ENCODE assay signal across 1 cellular context in genomic region chr5:6713274-6714181, GRCh38.
TF ChIP-seq lines count a peak whose summit lies in the region.

Gene TENT4A (plus strand): TSS chr5:6713432. CDS start chr5:6713984, 552 bp downstream.

TF ChIP-seq in K562, 482 proteins besides CTCF, POLR2A, EP300 and RAD21 (continued from another document and continues in another):
- TF ChIP-seq UBTF (IDR thresholded peaks at IDR 0.05; ENCODE audit: borderline replicate concordance in 1 of 2, low read depth in 2 of 2, low read length in 2 of 2) (no peak), TFAM (CRISPR knock-in tag; conservative IDR thresholded peaks at IDR 0.05) (no peak), ZNF445 (CRISPR knock-in tag; IDR thresholded peaks at IDR 0.05; ENCODE audit: low read depth) (no peak), HMGXB4 (CRISPR knock-in tag; IDR thresholded peaks at IDR 0.05) (no peak), MLX (CRISPR knock-in tag; conservative IDR thresholded peaks at IDR 0.05) (no peak), POU5F1 (IDR thresholded peaks at IDR 0.05; ENCODE audit: borderline replicate concordance, low read depth, low read length, partially characterized antibody) (no peak), ESRRB (CRISPR knock-in tag; IDR thresholded peaks at IDR 0.05; ENCODE audit: borderline replicate concordance) (no peak), BHLHE40 (IDR thresholded peaks at IDR 0.05; ENCODE audit: low read length) (peak; percentile 24; the same call in 1 of the 2 replicates), ZNF511 (CRISPR knock-in tag; IDR thresholded peaks at IDR 0.05) (no peak), OTX1 (CRISPR knock-in tag; IDR thresholded peaks at IDR 0.05) (no peak), E2F1 (CRISPR knock-in tag; IDR thresholded peaks at IDR 0.05) (no peak), FOXK1 (CRISPR knock-in tag; IDR thresholded peaks at IDR 0.05; ENCODE audit: borderline replicate concordance) (no peak), DACH1 (IDR thresholded peaks at IDR 0.05; ENCODE audit: partially characterized antibody) (no peak), NEUROD1 (IDR thresholded peaks at IDR 0.05; ENCODE audit: borderline replicate concordance, low read depth, low read length, partially characterized antibody) (no peak), SRSF7 (optimal IDR thresholded peaks at IDR 0.05; ENCODE audit: low read depth, low read length) (no peak), CTBP1 (IDR thresholded peaks at IDR 0.05; ENCODE audit: borderline replicate concordance) (peak; percentile 50; the same call in 1 of the 2 replicates), SAFB (IDR thresholded peaks at IDR 0.05; ENCODE audit: borderline replicate concordance, low read depth, low read length) (peak; percentile 83), ZNF41 (CRISPR knock-in tag; conservative IDR thresholded peaks at IDR 0.05) (no peak), KDM5B (IDR thresholded peaks at IDR 0.05; ENCODE audit: insufficient replicate concordance, low read depth, low read length) (peak; percentile 20), YBX1 (IDR thresholded peaks at IDR 0.05) (no peak), ZBTB5 (IDR thresholded peaks at IDR 0.05) (no peak), NR2C1 (IDR thresholded peaks at IDR 0.05) (no peak), NR2C1 (tag; IDR thresholded peaks at IDR 0.05) (no peak), HDAC8 (tag; IDR thresholded peaks at IDR 0.05) (no peak), GTF2B (IDR thresholded peaks at IDR 0.05; ENCODE audit: extremely low read depth, insufficient read length) (no peak), U2AF2 (optimal IDR thresholded peaks at IDR 0.05; ENCODE audit: low read depth, low read length) (no peak), L3MBTL2 (IDR thresholded peaks at IDR 0.05) (no peak), SIN3A (IDR thresholded peaks at IDR 0.05; ENCODE audit: borderline replicate concordance in 2 of 2, control insufficient read depth in 1 of 2, low read depth in 2 of 2, low read length in 2 of 2) (0 out of 4 replicates have a peak, but pooled peaks of 1 of the 2 experiments have one; percentile 30), ARID1B (IDR thresholded peaks at IDR 0.05) (no peak), HDAC6 (IDR thresholded peaks at IDR 0.05; ENCODE audit: low read depth, low read length) (no peak), ZNF444 (CRISPR knock-in tag; IDR thresholded peaks at IDR 0.05) (no peak), EGR1 (conservative IDR thresholded peaks at IDR 0.05) (peak; percentile 35), SNIP1 (IDR thresholded peaks at IDR 0.05; ENCODE audit: low read depth) (no peak), PTRF (tag; IDR thresholded peaks at IDR 0.05) (no peak), SMAD1 (IDR thresholded peaks at IDR 0.05; ENCODE audit: low read depth, low read length, partially characterized antibody) (no peak), HMG20A (CRISPR knock-in tag; conservative IDR thresholded peaks at IDR 0.05) (no peak), ARHGAP35 (IDR thresholded peaks at IDR 0.05; ENCODE audit: partially characterized antibody) (no peak), BCLAF1 (IDR thresholded peaks at IDR 0.05; ENCODE audit: borderline replicate concordance in 1 of 2, control insufficient read depth in 1 of 2, low read depth in 2 of 2, low read length in 1 of 2) (no peak), ZKSCAN1 (IDR thresholded peaks at IDR 0.05; ENCODE audit: low read depth, low read length) (peak; percentile 2; the same call in 1 of the 2 replicates), VEZF1 (CRISPR knock-in tag; IDR thresholded peaks at IDR 0.05) (peak; percentile 90), HNRNPL (IDR thresholded peaks at IDR 0.05; ENCODE audit: low read depth, low read length) (no peak), CBX1 (IDR thresholded peaks at IDR 0.05; ENCODE audit: low read depth) (no peak), PML (IDR thresholded peaks at IDR 0.05; ENCODE audit: low read length) (no peak), ZNF316 (IDR thresholded peaks at IDR 0.05) (no peak), ZMIZ1 (IDR thresholded peaks at IDR 0.05; ENCODE audit: low read depth in 2 of 2, low read length in 2 of 2) (no peak), CHCHD3 (CRISPR knock-in tag; IDR thresholded peaks at IDR 0.05) (no peak), HES1 (IDR thresholded peaks at IDR 0.05; ENCODE audit: low read depth) (no peak)
